Comparison of ENCODE assay signal across 15 cellular contexts in the genomic region with DNA sequence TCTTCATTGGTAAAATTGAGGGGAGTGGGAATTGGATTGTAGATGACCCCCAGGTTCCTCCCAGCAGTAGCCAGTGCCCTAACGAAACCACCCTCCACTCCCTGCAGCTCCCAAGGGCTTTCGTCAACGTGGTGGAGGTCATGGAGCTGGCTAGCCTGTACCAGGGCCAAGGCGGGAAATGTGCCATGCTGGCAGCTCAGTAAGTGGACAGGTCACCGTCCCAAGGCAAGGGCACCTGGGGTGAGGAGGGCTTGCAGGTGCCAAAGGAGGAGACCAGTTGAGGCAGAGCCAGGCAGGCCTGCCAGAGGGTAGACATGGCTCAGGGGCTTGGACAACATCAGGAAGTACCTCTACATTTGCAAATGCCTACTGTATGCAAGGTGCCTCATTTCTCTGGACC.
"Had no signal": no experiment of that assay in that cellular context is flagged by ENCODE, and none has a peak within 500 bp of the region (broad histone marks: within the 10 kb centered on the region; RNA-seq: fewer than 3 reads in every experiment).

No MANE protein-coding gene starts in this region.

- H3K27ac Mint-ChIP-seq: activated CD4-positive, alpha-beta T cell treated with anti-CD3 and anti-CD28 coated beads, Interleukin-2, amount 10 ng/mL, durations not matched to agents 7 days and 5 days; activated naive CD4-positive, alpha-beta T cell treated with anti-CD3 and anti-CD28 coated beads, Interleukin-2, amount 50 U/mL, for 24 hours; activated T-helper 17 cell treated with anti-CD3 and anti-CD28 coated beads, Interleukin-2, amount 50 U/mL, for 72 hours; dendritic cell treated with granulocyte-macrophage colony-stimulating factor and Interleukin-4, amounts not matched to agents 40 ng/mL and 50 ng/mL, for 4 days; natural killer cell; T-helper 2 cell treated with Interferon-gamma antibody and Interleukin-4, amounts not matched to agents 5 μg/mL and 100 μg/mL, for 36 hours had no signal

- H3K9me3 Mint-ChIP-seq: activated CD4-positive, alpha-beta T cell treated with anti-CD3 and anti-CD28 coated beads, Interleukin-2, amount 10 ng/mL, durations not matched to agents 7 days and 5 days; activated T-helper 17 cell treated with anti-CD3 and anti-CD28 coated beads, Interleukin-2, amount 50 U/mL, for 72 hours; dendritic cell treated with granulocyte-macrophage colony-stimulating factor and Interleukin-4, amounts not matched to agents 40 ng/mL and 50 ng/mL, for 4 days; effector memory CD8-positive, alpha-beta T cell; natural killer cell had no signal

- DNase-seq: activated CD4-positive, alpha-beta T cell treated with anti-CD3 and anti-CD28 coated beads, Interleukin-2, amount 10 ng/mL, durations not matched to agents 7 days and 5 days; activated CD4-positive, CD25-positive, alpha-beta regulatory T cell; amniotic stem cell; cerebellar nuclear complex; effector memory CD8-positive, alpha-beta T cell; left lung; mesendoderm; natural killer cell; SW 1271; trophoblast cell had no signal

- H3K4me3 Mint-ChIP-seq: activated CD4-positive, alpha-beta T cell treated with anti-CD3 and anti-CD28 coated beads, Interleukin-2, amount 10 ng/mL, durations not matched to agents 7 days and 5 days; activated naive CD4-positive, alpha-beta T cell treated with anti-CD3 and anti-CD28 coated beads, Interleukin-2, amount 50 U/mL, for 24 hours; activated T-helper 17 cell treated with anti-CD3 and anti-CD28 coated beads, Interleukin-2, amount 50 U/mL, for 72 hours; dendritic cell treated with granulocyte-macrophage colony-stimulating factor and Interleukin-4, amounts not matched to agents 40 ng/mL and 50 ng/mL, for 4 days; effector memory CD8-positive, alpha-beta T cell; natural killer cell; T-helper 2 cell treated with Interferon-gamma antibody and Interleukin-4, amounts not matched to agents 5 μg/mL and 100 μg/mL, for 36 hours had no signal

- H3K36me3 ChIP-seq: SJSA1 had no signal

- H3K27me3 ChIP-seq: left lung, SJSA1 had no signal

- H3K36me3 Mint-ChIP-seq: natural killer cell had no signal

- ATAC-seq: activated T-helper 17 cell treated with anti-CD3 and anti-CD28 coated beads, Interleukin-2, amount 50 U/mL, for 72 hours; effector memory CD8-positive, alpha-beta T cell; left lung; natural killer cell had no signal

- H3K27me3 Mint-ChIP-seq: activated CD4-positive, alpha-beta T cell treated with anti-CD3 and anti-CD28 coated beads, Interleukin-2, amount 10 ng/mL, durations not matched to agents 7 days and 5 days; activated naive CD4-positive, alpha-beta T cell treated with anti-CD3 and anti-CD28 coated beads, Interleukin-2, amount 50 U/mL, for 24 hours; activated T-helper 17 cell treated with anti-CD3 and anti-CD28 coated beads, Interleukin-2, amount 50 U/mL, for 72 hours; dendritic cell treated with granulocyte-macrophage colony-stimulating factor and Interleukin-4, amounts not matched to agents 40 ng/mL and 50 ng/mL, for 4 days; effector memory CD8-positive, alpha-beta T cell had no signal

- H3K4me3 ChIP-seq: left lung, SJSA1 had no signal

- H3K9me3 ChIP-seq: left lung, SJSA1 had no signal

- H3K27ac ChIP-seq: left lung, SJSA1 had no signal
